13 cellular contexts compared by ENCODE assay signal in genomic region chr15:67828379-67828968, GRCh38. TPM values are rescaled to one million over a fixed set of nuclear protein-coding genes. Genes with fewer than 3 reads are reported as not detected.
A peak's percentile ranks its signal among the peaks of the same experiment; 100 is the strongest.
DNase-seq lines count a peak whose midpoint lies in the region; ATAC-seq, FAIRE-seq and TF ChIP-seq lines count a peak whose summit lies in the region.
"Had no signal": no experiment of that assay in that cellular context is flagged by ENCODE, and none has a peak within 500 bp of the region (broad histone marks: within the 10 kb centered on the region; RNA-seq: fewer than 3 reads in every experiment).

No MANE protein-coding gene starts in this region.

- H3K9me1 ChIP-seq in keratinocyte (ENCODE audit: control insufficient read depth, extremely low read depth, insufficient read depth, low read length): no peaks in the 10 kb centered on the region

- H3K4me3 ChIP-seq in keratinocyte (ENCODE audit: control insufficient read depth in 2 of 3, extremely low read depth in 1 of 3, insufficient read depth in 2 of 3, low read depth in 1 of 3, low read length in 3 of 3): peak overlapping the region in 1 of 3 experiments; percentile 10

- peaks cover 8% of the 10 kb centered on the region for H4K20me1 ChIP-seq in keratinocyte (ENCODE audit: control insufficient read depth, extremely low read depth, insufficient read depth, low read length)

- H3K4me2 ChIP-seq in keratinocyte (ENCODE audit: control insufficient read depth, extremely low read depth, insufficient read depth, low read depth, low read length): peak overlapping the region; percentile 41

- H2AFZ ChIP-seq in keratinocyte (ENCODE audit: control insufficient read depth, low read length): no peak overlapping the region

- H3K27ac Mint-ChIP-seq in activated naive CD4-positive, alpha-beta T cell treated with anti-CD3 and anti-CD28 coated beads, Interleukin-2, amount 10 ng/mL, durations not matched to agents 7 days and 5 days: peak overlapping the region; percentile 72
- H3K27ac Mint-ChIP-seq in activated T-cell treated with anti-CD3 and anti-CD28 coated beads, Interleukin-2, amount 50 U/mL, for 72 hours: no peak overlapping the region
- H3K27ac Mint-ChIP-seq in stimulated activated naive B cell treated with anti-CD40 and anti-IgM and Interleukin-4, amounts not matched to agents 10 μg/mL and 1 μg/mL and 100 μg/mL, for 72 hours: peak overlapping the region; percentile 89

- H3K36me3 ChIP-seq in keratinocyte (ENCODE audit: control insufficient read depth in 2 of 2, extremely low read depth in 1 of 2, insufficient read depth in 2 of 2, low read length in 2 of 2): no peaks in the 10 kb centered on the region
- H3K36me3 ChIP-seq: adrenal gland had no signal

- TF ChIP-seq CTCF in keratinocyte (optimal IDR thresholded peaks at IDR 0.05 in 1 of 3, IDR thresholded peaks at IDR 0.05 in 1 of 3, conservative IDR thresholded peaks at IDR 0.05 in 1 of 3; ENCODE audit: extremely low read depth in 1 of 3, insufficient read depth in 2 of 3, low read length in 3 of 3): no peak

- H3K9me3 ChIP-seq in keratinocyte (ENCODE audit: control insufficient read depth, low read depth, low read length): no peaks in the 10 kb centered on the region
- H3K9me3 ChIP-seq: adrenal gland had no signal

- H3K36me3 Mint-ChIP-seq in activated naive CD4-positive, alpha-beta T cell treated with anti-CD3 and anti-CD28 coated beads, Interleukin-2, amount 10 ng/mL, durations not matched to agents 7 days and 5 days: peaks cover 8% of the 10 kb centered on the region
- H3K36me3 Mint-ChIP-seq in activated T-cell treated with anti-CD3 and anti-CD28 coated beads, Interleukin-2, amount 50 U/mL, for 72 hours (ENCODE audit: insufficient read depth in 2 of 2): peaks cover 0 to 3% of the 10 kb centered on the region in 2 donors
- peaks cover 9 to 22% of the 10 kb centered on the region in 2 donors for H3K36me3 Mint-ChIP-seq in stimulated activated naive B cell treated with anti-CD40 and anti-IgM and Interleukin-4, amounts not matched to agents 10 μg/mL and 1 μg/mL and 100 μg/mL, for 72 hours

- ATAC-seq in activated T-cell treated with anti-CD3 and anti-CD28 coated beads, Interleukin-2, amount 50 U/mL, for 72 hours (replicated peaks in 1 of 2): no peak
- ATAC-seq in stimulated activated naive B cell treated with anti-CD40 and anti-IgM and Interleukin-4, amounts not matched to agents 10 μg/mL and 1 μg/mL and 100 μg/mL, for 72 hours (replicated peaks): no peak

- no peak overlapping the region for H3K27ac ChIP-seq in keratinocyte (ENCODE audit: control insufficient read depth, insufficient read depth, low read length)
- H3K27ac ChIP-seq: adrenal gland had no signal

- peaks cover 47% of the 10 kb centered on the region for H3K4me1 Mint-ChIP-seq in activated naive CD4-positive, alpha-beta T cell treated with anti-CD3 and anti-CD28 coated beads, Interleukin-2, amount 10 ng/mL, durations not matched to agents 7 days and 5 days
- H3K4me1 Mint-ChIP-seq in activated T-cell treated with anti-CD3 and anti-CD28 coated beads, Interleukin-2, amount 50 U/mL, for 72 hours (ENCODE audit: low read depth): peaks cover 37% of the 10 kb centered on the region
- H3K4me1 Mint-ChIP-seq in stimulated activated naive B cell treated with anti-CD40 and anti-IgM and Interleukin-4, amounts not matched to agents 10 μg/mL and 1 μg/mL and 100 μg/mL, for 72 hours: peaks cover 35 to 69% of the 10 kb centered on the region in 2 donors

- CTCF ChIA-PET in activated naive CD4-positive, alpha-beta T cell treated with anti-CD3 and anti-CD28 coated beads, Interleukin-2, amount 10 ng/mL, durations not matched to agents 7 days and 5 days (lab: Charles Lee): no interaction called here

- peaks cover 97% of the 10 kb centered on the region for H3K27me3 ChIP-seq in keratinocyte (ENCODE audit: control insufficient read depth, extremely low read depth, insufficient read depth, low read length)

- no peaks in the 10 kb centered on the region for H3K9me3 Mint-ChIP-seq in activated naive CD4-positive, alpha-beta T cell treated with anti-CD3 and anti-CD28 coated beads, Interleukin-2, amount 10 ng/mL, durations not matched to agents 7 days and 5 days
- no peaks in the 10 kb centered on the region for H3K9me3 Mint-ChIP-seq in activated T-cell treated with anti-CD3 and anti-CD28 coated beads, Interleukin-2, amount 50 U/mL, for 72 hours
- H3K9me3 Mint-ChIP-seq in stimulated activated naive B cell treated with anti-CD40 and anti-IgM and Interleukin-4, amounts not matched to agents 10 μg/mL and 1 μg/mL and 100 μg/mL, for 72 hours: peaks cover 4 to 6% of the 10 kb centered on the region in 2 donors

- no peaks in the 10 kb centered on the region for H3K79me2 ChIP-seq in keratinocyte (ENCODE audit: control insufficient read depth, insufficient read depth, low read length)

- H3K9ac ChIP-seq in keratinocyte (ENCODE audit: control insufficient read depth, extremely low read depth, insufficient read depth, low read length): no peak overlapping the region

- H3K4me1 ChIP-seq in keratinocyte (ENCODE audit: control insufficient read depth, extremely low read depth, insufficient read depth, low read length): peaks cover 9% of the 10 kb centered on the region

- no peak for FAIRE-seq in keratinocyte (lab: Jason Lieb, UNC)

- H3K27me3 Mint-ChIP-seq in activated naive CD4-positive, alpha-beta T cell treated with anti-CD3 and anti-CD28 coated beads, Interleukin-2, amount 10 ng/mL, durations not matched to agents 7 days and 5 days: peaks cover 100% of the 10 kb centered on the region
- H3K27me3 Mint-ChIP-seq in activated T-cell treated with anti-CD3 and anti-CD28 coated beads, Interleukin-2, amount 50 U/mL, for 72 hours (ENCODE audit: low read depth): peaks cover 81% of the 10 kb centered on the region
- H3K27me3 Mint-ChIP-seq in stimulated activated naive B cell treated with anti-CD40 and anti-IgM and Interleukin-4, amounts not matched to agents 10 μg/mL and 1 μg/mL and 100 μg/mL, for 72 hours: peaks cover 75 to 84% of the 10 kb centered on the region in 2 donors

- dilution Hi-C loops in keratinocyte (cut with MboI; ENCODE audit: extremely low pct_ligation_motif_present, low sequenced_read_pairs): no loop called here

- peak overlapping the region; percentile 51 for H3K4me3 Mint-ChIP-seq in activated naive CD4-positive, alpha-beta T cell treated with anti-CD3 and anti-CD28 coated beads, Interleukin-2, amount 10 ng/mL, durations not matched to agents 7 days and 5 days
- H3K4me3 Mint-ChIP-seq in activated T-cell treated with anti-CD3 and anti-CD28 coated beads, Interleukin-2, amount 50 U/mL, for 72 hours: peak overlapping the region; percentile 58 to 77
- peak overlapping the region; percentile 66 to 75 for H3K4me3 Mint-ChIP-seq in stimulated activated naive B cell treated with anti-CD40 and anti-IgM and Interleukin-4, amounts not matched to agents 10 μg/mL and 1 μg/mL and 100 μg/mL, for 72 hours

- DNase-seq in activated naive CD4-positive, alpha-beta T cell treated with anti-CD3 and anti-CD28 coated beads, Interleukin-2, amount 10 ng/mL, durations not matched to agents 7 days and 5 days: no peak
- no peak for DNase-seq in activated naive CD4-positive, alpha-beta T cell treated with Interleukin-2 at 50 U/mL for 16 hours
- DNase-seq in activated T-cell treated with anti-CD3 and anti-CD28 coated beads, Interleukin-2, amount 50 U/mL, for 72 hours: peak in 1 of 2 donors; percentile 4
- DNase-seq in keratinocyte (ENCODE audit: low read depth, low spot score) (no peak), NK-92 (lab: John Stamatoyannopoulos, UW; ENCODE audit: unreplicated experiment) (no peak), cerebellar cortex (ENCODE audit: low spot score) (no peak), nucleus accumbens (lab: John Stamatoyannopoulos, UW) (no peak)
- no peak for DNase-seq in stimulated activated naive B cell treated with anti-CD40 and anti-IgM and Interleukin-4, amounts not matched to agents 10 μg/mL and 1 μg/mL and 100 μg/mL, for 72 hours
- DNase-seq: adrenal gland, GF-D8, NCI-H1048, NCI-H510A treated with DMSO at 0.1 percent for 48 hours, SIG-M5 had no signal

RNA-seq across cellular contexts. Expression of gene SKOR1, which starts 3.2 kb away (rescaled TPM):
- under 1 TPM; 0.31 to 0.95 TPM for total RNA-seq in activated T-cell treated with anti-CD3 and anti-CD28 coated beads, Interleukin-2, amount 50 U/mL, for 72 hours
- polyA plus RNA-seq in keratinocyte: 0.03 TPM in 2 of 3 replicates, not detected in the other
- polyA plus RNA-seq in keratinocyte (2011; ENCODE audit: low read depth): not detected
- polyA plus RNA-seq in keratinocyte (2011; cell fraction: cytosol; rRNA removed): 0.03 TPM in 1 of 2 replicates, not detected in the other
- 0.13 TPM in 1 of 2 replicates, not detected in the other for polyA plus RNA-seq in keratinocyte (2011; cell fraction: nucleus; rRNA removed)
- 0.03 and 0.14 TPM in 2 replicates for polyA plus RNA-seq in keratinocyte (2012; ENCODE audit: low replicate concordance)
- not detected in 3 replicates for polyA minus RNA-seq in keratinocyte
- not detected for polyA minus RNA-seq in keratinocyte (2011; cell fraction: cytosol; rRNA and poly(A)+ RNA removed)
- 0.21 and 0.31 TPM in 2 replicates for polyA minus RNA-seq in keratinocyte (2011; cell fraction: nucleus; rRNA and poly(A)+ RNA removed)

RNA-seq across cellular contexts. Expression of gene RNU6-1, which starts 11.4 kb away (rescaled TPM):
- total RNA-seq in activated T-cell treated with anti-CD3 and anti-CD28 coated beads, Interleukin-2, amount 50 U/mL, for 72 hours: not detected
- not detected in 3 replicates for polyA plus RNA-seq in keratinocyte
- polyA plus RNA-seq in keratinocyte (2011; ENCODE audit: low read depth): not detected
- polyA plus RNA-seq in keratinocyte (2011; cell fraction: cytosol; rRNA removed): not detected in 2 replicates
- not detected in 2 replicates for polyA plus RNA-seq in keratinocyte (2011; cell fraction: nucleus; rRNA removed)
- polyA plus RNA-seq in keratinocyte (2012; ENCODE audit: low replicate concordance): not detected in 2 replicates
- polyA minus RNA-seq in keratinocyte: not detected in 3 replicates
- polyA minus RNA-seq in keratinocyte (2011; cell fraction: cytosol; rRNA and poly(A)+ RNA removed): not detected
- polyA minus RNA-seq in keratinocyte (2011; cell fraction: nucleus; rRNA and poly(A)+ RNA removed): not detected in 2 replicates
- total RNA-seq: adrenal gland had no signal
- polyA plus RNA-seq: adrenal gland had no signal
